10 cellular contexts compared by ENCODE assay signal in genomic region chr17:8160224-8160577, GRCh38. TPM values are rescaled to one million over a fixed set of nuclear protein-coding genes. Genes with fewer than 3 reads are reported as not detected.
DNase-seq lines count a peak whose midpoint lies in the region; ATAC-seq and TF ChIP-seq lines count a peak whose summit lies in the region.
"Had no signal": no experiment of that assay in that cellular context is flagged by ENCODE, and none has a peak within 500 bp of the region (broad histone marks: within the 10 kb centered on the region; RNA-seq: fewer than 3 reads in every experiment).

No MANE protein-coding gene starts in this region.

- no peaks in the 10 kb centered on the region for H3K27me3 ChIP-seq in CD4-positive, alpha-beta T cell (ENCODE audit: control insufficient read depth, insufficient read depth, low read length)

- no peaks in the 10 kb centered on the region for H3K9me3 Mint-ChIP-seq in CD4-positive, alpha-beta T cell
- no peaks in the 10 kb centered on the region for H3K9me3 Mint-ChIP-seq in IgD-negative memory B cell
- H3K9me3 Mint-ChIP-seq in chondrocyte (ENCODE audit: low read depth) = no peaks in the 10 kb centered on the region
- no peaks in the 10 kb centered on the region for H3K9me3 Mint-ChIP-seq in osteocyte (ENCODE audit: unreplicated experiment)

- peak overlapping the region; percentile 82 for H3K4me3 Mint-ChIP-seq in CD4-positive, alpha-beta T cell
- H3K4me3 Mint-ChIP-seq in IgD-negative memory B cell (peak overlapping the region; percentile 60 to 94 (median 81)), chondrocyte (ENCODE audit: unreplicated experiment) (no peak overlapping the region), osteocyte (ENCODE audit: unreplicated experiment) (peak overlapping the region; percentile 39)

- intact Hi-C loops in CD4-positive, alpha-beta T cell (cut with DNase I, micrococcal nuclease) = loop anchor here in 1 of 2 experiments (5.0 kb wide), 1 partner anchor 38 kb away; the partner anchor contains the start of gene HES7

- TF ChIP-seq CTCF in CD4-positive, alpha-beta T cell (IDR thresholded peaks at IDR 0.05) = no peak
- no peak for TF ChIP-seq CTCF in chondrocyte (IDR thresholded peaks at IDR 0.05)
- TF ChIP-seq CTCF in osteocyte (IDR thresholded peaks at IDR 0.05) = no peak

- no peaks in the 10 kb centered on the region for H3K27me3 Mint-ChIP-seq in CD4-positive, alpha-beta T cell
- H3K27me3 Mint-ChIP-seq in IgD-negative memory B cell (no peaks in the 10 kb centered on the region), chondrocyte (ENCODE audit: low read depth) (no peaks in the 10 kb centered on the region), osteocyte (ENCODE audit: unreplicated experiment) (no peaks in the 10 kb centered on the region)

- no peak for ATAC-seq in CD4-positive, alpha-beta T cell (ENCODE audit: poor library complexity)
- ATAC-seq in HG02763 (IDR thresholded peaks at IDR 0.05; ENCODE audit: unreplicated experiment) (no peak), GM21723 (IDR thresholded peaks at IDR 0.05; ENCODE audit: unreplicated experiment) (no peak)

- H3K9me3 ChIP-seq in CD4-positive, alpha-beta T cell (ENCODE audit: control insufficient read depth, low read length) = no peaks in the 10 kb centered on the region

- no peak overlapping the region for H3K27ac Mint-ChIP-seq in CD4-positive, alpha-beta T cell
- peak overlapping the region; percentile 46 to 85 (median 82) for H3K27ac Mint-ChIP-seq in IgD-negative memory B cell
- H3K27ac Mint-ChIP-seq in chondrocyte (ENCODE audit: unreplicated experiment) = peak overlapping the region; percentile 93
- H3K27ac Mint-ChIP-seq in osteocyte (ENCODE audit: unreplicated experiment) = peak overlapping the region; percentile 86

- peak overlapping the region; percentile 94 for H3K27ac ChIP-seq in CD4-positive, alpha-beta T cell (ENCODE audit: low read depth, low read length)

- CTCF ChIA-PET in CD4-positive, alpha-beta T cell (lab: Charles Lee) = no interaction called here

- peaks cover 47% of the 10 kb centered on the region for H3K36me3 Mint-ChIP-seq in CD4-positive, alpha-beta T cell (ENCODE audit: low read depth)
- H3K36me3 Mint-ChIP-seq in IgD-negative memory B cell = no peaks in the 10 kb centered on the region
- H3K36me3 Mint-ChIP-seq in chondrocyte (ENCODE audit: low read depth) = peaks cover 2% of the 10 kb centered on the region
- peaks cover 11% of the 10 kb centered on the region for H3K36me3 Mint-ChIP-seq in osteocyte (ENCODE audit: unreplicated experiment)

- peaks cover 65% of the 10 kb centered on the region for H3K4me1 Mint-ChIP-seq in CD4-positive, alpha-beta T cell (ENCODE audit: low read depth)
- H3K4me1 Mint-ChIP-seq in IgD-negative memory B cell (peaks cover 10 to 40% (median 40%) of the 10 kb centered on the region in 3 donors), chondrocyte (ENCODE audit: low read depth) (peaks cover 46% of the 10 kb centered on the region), osteocyte (ENCODE audit: unreplicated experiment) (peaks cover 42% of the 10 kb centered on the region)

- no peak for DNase-seq in CD4-positive, alpha-beta T cell
- DNase-seq in chondrocyte (ENCODE audit: low spot score) (no peak), osteocyte (ENCODE audit: extremely low spot score, unreplicated experiment) (no peak), amygdala (lab: John Stamatoyannopoulos, UW) (no peak), AG08396 (ENCODE audit: low spot score) (no peak)
- DNase-seq: DMS 273 treated with DMSO at 0.1 percent for 48 hours, NCI-H1436 treated with DMSO at 0.1 percent for 48 hours had no signal

- POLR2A ChIA-PET in CD4-positive, alpha-beta T cell (lab: Charles Lee) = interaction anchor here (1.1 to 16.4 kb wide), 6 partner anchors 14 to 62 kb away, joined by 4 to 419 read pairs (median 67); partner anchors contain the start of genes ALOXE3, BORCS6, HES7 and TMEM107

RNA-seq across cellular contexts. Expression of gene VAMP2, which starts 2.5 kb away (rescaled TPM):
- total RNA-seq in CD4-positive, alpha-beta T cell = 100 to 1,000 TPM; 351 to 366 TPM
- polyA plus RNA-seq in IgD-negative memory B cell = 83.7 TPM
- total RNA-seq in chondrocyte (45.4 to 58.1 TPM (median 46.7 TPM) in 3 replicates), osteocyte (57.2 and 70.0 TPM in 2 replicates)

RNA-seq across cellular contexts. Expression of gene PER1, which starts 8.0 kb away (rescaled TPM):
- total RNA-seq in CD4-positive, alpha-beta T cell = 1,000 to 10,000 TPM; 1,723 to 1,794 TPM
- polyA plus RNA-seq in IgD-negative memory B cell = 12.6 TPM
- total RNA-seq in chondrocyte = 68.0 to 87.6 TPM (median 75.9 TPM) in 3 replicates
- 106 and 173 TPM in 2 replicates for total RNA-seq in osteocyte

RNA-seq across cellular contexts. Expression of gene TMEM107, which starts 16.0 kb away (rescaled TPM):
- total RNA-seq in CD4-positive, alpha-beta T cell = 10 to 100 TPM; 12.2 to 12.9 TPM
- polyA plus RNA-seq in IgD-negative memory B cell = 35.2 TPM
- total RNA-seq in chondrocyte (7.8 to 12.1 TPM (median 8.4 TPM) in 3 replicates), osteocyte (8.4 and 10.5 TPM in 2 replicates)

RNA-seq across cellular contexts. Expression of gene BORCS6, which starts 29.8 kb away (rescaled TPM):
- total RNA-seq in CD4-positive, alpha-beta T cell = 1 to 10 TPM; 6.1 to 6.4 TPM
- 30.0 TPM for polyA plus RNA-seq in IgD-negative memory B cell
- 5.5 to 8.6 TPM (median 8.2 TPM) in 3 replicates for total RNA-seq in chondrocyte
- total RNA-seq in osteocyte = 6.2 and 6.8 TPM in 2 replicates

RNA-seq across cellular contexts. Expression of gene HES7, which starts 36.3 kb away (rescaled TPM):
- under 1 TPM; 0.52 to 0.53 TPM for total RNA-seq in CD4-positive, alpha-beta T cell
- not detected for polyA plus RNA-seq in IgD-negative memory B cell
- total RNA-seq in chondrocyte (0.51 to 1.5 TPM (median 0.70 TPM) in 3 replicates), osteocyte (2.0 and 2.3 TPM in 2 replicates)
